ENCODE assay signal across 8 cellular contexts in genomic region chr13:102402292-102402691, GRCh38. TPM values are rescaled to one million over a fixed set of nuclear protein-coding genes. Genes with fewer than 3 reads are reported as not detected.
DNase-seq lines count a peak whose midpoint lies in the region; FAIRE-seq and TF ChIP-seq lines count a peak whose summit lies in the region.

No MANE protein-coding gene starts in this region.

- H3K27me3 Mint-ChIP-seq in H9 (ENCODE audit: low read depth) (peaks cover 72% of the 10 kb centered on the region), chondrocyte (ENCODE audit: low read depth) (peaks cover 58% of the 10 kb centered on the region)

- intact Hi-C loops in tibial artery (cut with DNase I; ENCODE audit: low total_unique reads), result no loop called here

- H3K4me3 ChIP-seq in WERI-Rb-1 (ENCODE audit: low read depth, low read length) (no peak overlapping the region), H1 (ENCODE audit: extremely low read depth in 1 of 4, insufficient read depth in 2 of 4, low read depth in 3 of 4, low read length in 4 of 4) (peak overlapping the region; percentile 53 to 76 (median 59)), tibial artery (peak overlapping the region; percentile 47 to 58)

- no peak overlapping the region for H3K23ac ChIP-seq in H9 (ENCODE audit: insufficient read length, low read depth, low read length)
- no peak overlapping the region for H3K23ac ChIP-seq in H1 (ENCODE audit: insufficient read length)

- H3T11ph ChIP-seq in H9 (ENCODE audit: low read length), result no peak overlapping the region

- H3K36me3 ChIP-seq in WERI-Rb-1, result no peaks in the 10 kb centered on the region
- H3K36me3 ChIP-seq in H1 (ENCODE audit: control insufficient read depth in 2 of 4, insufficient read depth in 4 of 4, low read length in 3 of 4), result no peaks in the 10 kb centered on the region
- H3K36me3 ChIP-seq in tibial artery, result no peaks in the 10 kb centered on the region

- H3K79me2 ChIP-seq in H9 (ENCODE audit: insufficient read depth, low read length), result no peaks in the 10 kb centered on the region
- H3K79me2 ChIP-seq in H1 (ENCODE audit: control insufficient read depth in 1 of 2, insufficient read depth in 2 of 2, low read length in 2 of 2), result no peaks in the 10 kb centered on the region

- H2AFZ ChIP-seq in H9 (ENCODE audit: low read length) (peak overlapping the region; percentile 7), H1 (ENCODE audit: low read length) (peak overlapping the region; percentile 92; the same call in 1 of the 2 replicates)

- H3K4me2 ChIP-seq in H9 (ENCODE audit: insufficient read depth, insufficient read length, low read length), result peak overlapping the region; percentile 95
- peak overlapping the region; percentile 98 to 99 for H3K4me2 ChIP-seq in H1 (ENCODE audit: insufficient read depth in 1 of 2, low read depth in 2 of 2, low read length in 2 of 2)

- DNase-seq in AG08396 (ENCODE audit: low spot score) (peak; percentile 71), H9 (peak; percentile 92), WERI-Rb-1 (peak; percentile 41), H1 (ENCODE audit: low read depth in 1 of 2, low spot score in 2 of 2) (peak; percentile 51 to 62), midbrain (lab: John Stamatoyannopoulos, UW) (peak; percentile 49), tibial artery (peak in 1 of 2 donors; percentile 23), SW 1271 (lab: John Stamatoyannopoulos, UW) (no peak), chondrocyte (ENCODE audit: low spot score) (no peak)

- H3K14ac ChIP-seq in H9 (ENCODE audit: insufficient read depth, low read length), result no peak overlapping the region
- H3K14ac ChIP-seq in H1 (ENCODE audit: insufficient read length), result no peak overlapping the region

- no peak overlapping the region for H3K27ac ChIP-seq in H9 (ENCODE audit: insufficient read length, low read depth, low read length)
- no peak overlapping the region for H3K27ac ChIP-seq in WERI-Rb-1
- no peak overlapping the region for H3K27ac ChIP-seq in H1 (ENCODE audit: low read depth, low read length)
- H3K27ac ChIP-seq in tibial artery, result peak overlapping the region in 1 of 2 donors; percentile 6

- TF ChIP-seq RAD21 in H1 (IDR thresholded peaks at IDR 0.05 in 1 of 2, conservative IDR thresholded peaks at IDR 0.05 in 1 of 2; ENCODE audit: low read depth in 2 of 2, low read length in 2 of 2), result peak; percentile 36 to 40

- H4K5ac ChIP-seq in H9 (ENCODE audit: insufficient read length, low read depth, low read length) (no peak overlapping the region), H1 (ENCODE audit: insufficient read length, low read depth, low read length) (no peak overlapping the region)

- H3K4me1 Mint-ChIP-seq in H9, result peaks cover 23 to 25% of the 10 kb centered on the region in 2 experiments
- H3K4me1 Mint-ChIP-seq in chondrocyte (ENCODE audit: low read depth), result peaks cover 28% of the 10 kb centered on the region

- H3K27ac Mint-ChIP-seq in H9, result peak overlapping the region in 2 of 3 experiments; percentile 66 to 74; a peak in 2 of 7 replicates
- no peak overlapping the region for H3K27ac Mint-ChIP-seq in chondrocyte (ENCODE audit: unreplicated experiment)

- H3K18ac ChIP-seq in H9 (ENCODE audit: insufficient read length, low read depth, low read length) (no peak overlapping the region), H1 (ENCODE audit: extremely low read depth, low read length) (no peak overlapping the region; the same call in 1 of the 2 replicates)

- WGBS in H9 (ENCODE audit: extremely low coverage, insufficient read length, low lambda C conversion rate), result no CpG with 5 or more reads among the region's 14 CpGs
- 3% methylated on average over 14 of the region's 14 CpGs; no CpG with 5 or more reads in 1 of the 2 experiments for WGBS in H1 (ENCODE audit: extremely low coverage in 1 of 2, insufficient coverage in 1 of 2, insufficient read length in 1 of 2, insufficient replicate concordance in 2 of 2, low coverage in 1 of 2, low lambda C conversion rate in 2 of 2, missing lambda C conversion rate in 1 of 2), 2 experiments

- no peak for TF ChIP-seq EP300 in H1 (IDR thresholded peaks at IDR 0.05; ENCODE audit: borderline replicate concordance in 1 of 2, low read depth in 2 of 2, low read length in 2 of 2)

- H2BK15ac ChIP-seq in H9 (ENCODE audit: low read depth, low read length), result no peak overlapping the region
- H2BK15ac ChIP-seq in H1 (ENCODE audit: low read length), result no peak overlapping the region

- peak overlapping the region; percentile 32 for H3K9ac ChIP-seq in H9 (ENCODE audit: extremely low read depth, insufficient read length, low read length)
- peak overlapping the region in 2 of 4 experiments; percentile 24 to 51; a peak in 3 of 7 replicates for H3K9ac ChIP-seq in H1 (replicated peaks in 1 of 4; ENCODE audit: extremely low read depth in 1 of 4, low read depth in 3 of 4, low read length in 3 of 4)

- peaks cover 23% of the 10 kb centered on the region for H3K23me2 ChIP-seq in H9 (ENCODE audit: insufficient read length, low read depth, low read length, poor library complexity, severe bottlenecking)
- peaks cover 14% of the 10 kb centered on the region; the same call in 1 of the 2 replicates for H3K23me2 ChIP-seq in H1 (ENCODE audit: low read depth, low read length)

- POLR2A ChIA-PET in H1 (lab: Charles Lee; ENCODE audit: partially characterized antibody), result no interaction called here

- H3K4me1 ChIP-seq in H9 (ENCODE audit: insufficient read depth, low read length) (peaks cover 4% of the 10 kb centered on the region), H1 (replicated peaks in 1 of 4; ENCODE audit: control insufficient read depth in 3 of 4, insufficient read depth in 4 of 4, low read length in 3 of 4) (peaks cover 2 to 4% (median 3%) of the 10 kb centered on the region in 4 experiments; a peak in 4 of 7 replicates), tibial artery (peaks cover 0 to 32% (median 24%) of the 10 kb centered on the region in 4 donors)

- H3K56ac ChIP-seq in H9 (ENCODE audit: insufficient read length, low read depth, low read length), result no peak overlapping the region
- no peak overlapping the region for H3K56ac ChIP-seq in H1 (replicated peaks; ENCODE audit: insufficient read length, low read depth, low read length)

- H2BK5ac ChIP-seq in H9 (ENCODE audit: insufficient read length, low read length) (no peak overlapping the region), H1 (ENCODE audit: low read depth, low read length) (no peak overlapping the region)

- peak; percentile 42; the same call in 2 of the 3 replicates for TF ChIP-seq CTCF in H9 (conservative IDR thresholded peaks at IDR 0.05)
- peak; percentile 41 for TF ChIP-seq CTCF in WERI-Rb-1 (IDR thresholded peaks at IDR 0.05; ENCODE audit: low read depth, low read length)
- peak; percentile 8 to 65 (median 52); a peak in 3 of 4 replicates for TF ChIP-seq CTCF in H1 (IDR thresholded peaks at IDR 0.05; ENCODE audit: control extremely low read depth in 1 of 3, insufficient read depth in 1 of 3, low read depth in 1 of 3, low read length in 3 of 3)
- no peak for TF ChIP-seq CTCF in tibial artery (IDR thresholded peaks at IDR 0.05)
- no peak for TF ChIP-seq CTCF in chondrocyte (IDR thresholded peaks at IDR 0.05)

- H3K27me3 ChIP-seq in H9 (ENCODE audit: insufficient read depth, low read length) (peaks cover 12% of the 10 kb centered on the region; the same call in 1 of the 2 replicates), WERI-Rb-1 (ENCODE audit: insufficient read depth, low read depth, severe bottlenecking) (peaks cover 8% of the 10 kb centered on the region), H1 (replicated peaks in 1 of 4; ENCODE audit: control insufficient read depth in 3 of 4, extremely low read depth in 1 of 4, insufficient read depth in 3 of 4, low read length in 3 of 4) (peaks cover 8 to 32% (median 23%) of the 10 kb centered on the region in 4 experiments), tibial artery (peaks cover 0 to 39% of the 10 kb centered on the region in 2 donors)

- H2BK20ac ChIP-seq in H9 (ENCODE audit: low read depth, low read length, poor library complexity, severe bottlenecking) (no peak overlapping the region), H1 (ENCODE audit: low read length) (no peak overlapping the region)

- no peak overlapping the region for H4K8ac ChIP-seq in H9 (replicated peaks; ENCODE audit: insufficient read length, low read depth, low read length)
- no peak overlapping the region for H4K8ac ChIP-seq in H1 (ENCODE audit: extremely low read depth, insufficient read depth, low read length)

- FAIRE-seq in H1 (lab: Jason Lieb, UNC), result peak; percentile 98

- H3K9me3 ChIP-seq in H9 (ENCODE audit: control insufficient read depth, low read depth, low read length) (no peaks in the 10 kb centered on the region), WERI-Rb-1 (ENCODE audit: severe bottlenecking) (no peaks in the 10 kb centered on the region), H1 (ENCODE audit: insufficient read depth in 2 of 2, low read depth in 1 of 2, low read length in 1 of 2) (no peaks in the 10 kb centered on the region), tibial artery (no peaks in the 10 kb centered on the region)

- H3K36me3 Mint-ChIP-seq in H9 (ENCODE audit: insufficient read depth in 1 of 3, low read depth in 3 of 3) (no peaks in the 10 kb centered on the region), chondrocyte (ENCODE audit: low read depth) (no peaks in the 10 kb centered on the region)

- H3K4me3 Mint-ChIP-seq in H9 (peak overlapping the region; percentile 65 to 86), chondrocyte (ENCODE audit: unreplicated experiment) (no peak overlapping the region)

- H2BK120ac ChIP-seq in H9 (ENCODE audit: low read depth, low read length, poor library complexity, severe bottlenecking), result no peak overlapping the region
- no peak overlapping the region for H2BK120ac ChIP-seq in H1 (replicated peaks; ENCODE audit: low read depth, low read length)

- H3K9me3 Mint-ChIP-seq in H9 (no peaks in the 10 kb centered on the region), chondrocyte (ENCODE audit: low read depth) (peaks cover 3% of the 10 kb centered on the region)

- no peak overlapping the region for H4K91ac ChIP-seq in H9 (ENCODE audit: insufficient read length, low read depth, low read length)
- H4K91ac ChIP-seq in H1 (replicated peaks; ENCODE audit: insufficient read length, low read length), result no peak overlapping the region

- H3K79me1 ChIP-seq in H9 (ENCODE audit: insufficient read depth, low read depth, low read length, poor library complexity, severe bottlenecking), result no peaks in the 10 kb centered on the region
- H3K79me1 ChIP-seq in H1 (ENCODE audit: low read depth, low read length), result no peaks in the 10 kb centered on the region

- no peaks in the 10 kb centered on the region for H4K20me1 ChIP-seq in H9 (ENCODE audit: control insufficient read depth, insufficient read depth, insufficient read length)
- H4K20me1 ChIP-seq in H1 (replicated peaks in 1 of 2; ENCODE audit: control insufficient read depth in 1 of 2, insufficient read depth in 2 of 2, low read length in 2 of 2), result peaks cover 0 to 2% of the 10 kb centered on the region in 2 experiments

- H2BK12ac ChIP-seq in H9 (ENCODE audit: insufficient read length, low read depth, low read length), result no peak overlapping the region
- no peak overlapping the region; the same call in 1 of the 2 replicates for H2BK12ac ChIP-seq in H1 (ENCODE audit: low read depth, low read length)

- CTCF ChIA-PET in H1 (lab: Charles Lee; ENCODE audit: partially characterized antibody), result interaction anchor here (1.1 to 1.2 kb wide), 2 partner anchors 33 to 41 kb away, joined by 3 read pairs; no protein-coding TSS in a partner anchor

- H2AK5ac ChIP-seq in H9 (ENCODE audit: insufficient read length, low read length) (no peak overlapping the region), H1 (ENCODE audit: low read depth, low read length) (no peak overlapping the region)

- TF ChIP-seq POLR2A in H1 (IDR thresholded peaks at IDR 0.05; ENCODE audit: control extremely low read depth in 1 of 2, low read depth in 2 of 2, low read length in 2 of 2), result no peak

- H3K4ac ChIP-seq in H9 (ENCODE audit: low read depth, low read length), result no peak overlapping the region
- H3K4ac ChIP-seq in H1 (replicated peaks; ENCODE audit: insufficient read length, low read depth, low read length), result no peak overlapping the region

RNA-seq across cellular contexts. Expression of gene FGF14, which starts 0.4 kb away (rescaled TPM):
- total RNA-seq in H9 (2021) (0.22 TPM in 2 replicates), chondrocyte (0.05 to 0.22 TPM (median 0.15 TPM) in 3 replicates)
- 0.33 and 0.58 TPM in 2 replicates for total RNA-seq in H1 (2021; fragmentation: NEBNext Ultra II Directional; extraction: Animal tissue kit (Norgen Biotek cat#: 25700))
- 0.02 and 0.05 TPM in 2 replicates for polyA plus RNA-seq in H1 (2011; rRNA removed)
- polyA plus RNA-seq in H1 (2011; cell fraction: cytosol; rRNA removed), result 0.13 TPM
- polyA plus RNA-seq in H1 (2011; cell fraction: nucleus; rRNA removed), result not detected
- 0.03 to 0.28 TPM (median 0.08 TPM) in 4 replicates for polyA plus RNA-seq in H1 (2012, experiment 1 of 2)
- polyA plus RNA-seq in H1 (2012, experiment 2 of 2), result not detected
- polyA plus RNA-seq in H1 (2013, experiment 1 of 2), result 0.10 TPM
- polyA plus RNA-seq in H1 (2013, experiment 2 of 2), result 0.11 TPM
- polyA minus RNA-seq in H1 (2011; rRNA and poly(A)+ RNA removed), result 0.12 and 0.47 TPM in 2 replicates
- 1.5 TPM for polyA minus RNA-seq in H1 (2011; cell fraction: cytosol; rRNA and poly(A)+ RNA removed)
- polyA minus RNA-seq in H1 (2011; cell fraction: nucleus; rRNA and poly(A)+ RNA removed), result 1.5 TPM

Comparison
In these comparisons a context has a peak if more than half of its experiments do, and no peak if none do; other contexts are left out.
1. DNase-seq: peak in AG08396 (single experiment), H9 (single experiment), WERI-Rb-1 (single experiment), H1 (2 of 2) and midbrain (single experiment); none in SW 1271 (0 of 2) and chondrocyte (single experiment).
2. CTCF ChIP-seq: peak in H9 (single experiment), WERI-Rb-1 (single experiment) and H1 (3 of 3); none in tibial artery (0 of 2) and chondrocyte (single experiment).